In genomic region chr1:85626818-85627217, GRCh38 we compare ENCODE assay signal across 14 cellular contexts. TPM values are rescaled to one million over a fixed set of nuclear protein-coding genes. Genes with fewer than 3 reads are reported as not detected.
DNase-seq lines count a peak whose midpoint lies in the region; ATAC-seq, FAIRE-seq and TF ChIP-seq lines count a peak whose summit lies in the region.
"Had no signal": no experiment of that assay in that cellular context is flagged by ENCODE, and none has a peak within 500 bp of the region (broad histone marks: within the 10 kb centered on the region; RNA-seq: fewer than 3 reads in every experiment).

No MANE protein-coding gene starts in this region.

- no peak overlapping the region for H3K4me2 ChIP-seq in A549
- H3K4me2 ChIP-seq: BLaER1 had no signal

- H3K4me3 ChIP-seq in A549 (no peak overlapping the region), ascending aorta (no peak overlapping the region), skeletal muscle tissue (ENCODE audit: low read length in 3 of 3) (peak overlapping the region in 1 of 3 donors; percentile 19)
- H3K4me3 ChIP-seq: BLaER1 had no signal

- H3K27me3 ChIP-seq in ascending aorta (no peaks in the 10 kb centered on the region), skeletal muscle tissue (ENCODE audit: control insufficient read depth in 3 of 3, insufficient read depth in 3 of 3, low read length in 3 of 3) (no peaks in the 10 kb centered on the region)
- H3K27me3 ChIP-seq: BLaER1 had no signal

- H3K36me3 ChIP-seq in ascending aorta, result no peaks in the 10 kb centered on the region
- H3K36me3 ChIP-seq in skeletal muscle tissue (ENCODE audit: control insufficient read depth in 3 of 3, insufficient read depth in 3 of 3, low read length in 3 of 3), result peaks cover 0 to 7% (median 0%) of the 10 kb centered on the region in 3 donors

- CTCF ChIA-PET in A549 (lab: Yijun Ruan, JAX), result interaction anchor here (2.2 kb wide), 1 partner anchor 66 kb away, joined by 14 read pairs; no protein-coding TSS in a partner anchor

- no peak for TF ChIP-seq CTCF in A549 (IDR thresholded peaks at IDR 0.05)
- no peak for TF ChIP-seq CTCF in ascending aorta (IDR thresholded peaks at IDR 0.05)

- H3K27ac ChIP-seq in A549 (peak overlapping the region; percentile 93 to 94; a peak in 5 of 6 replicates), ascending aorta (peak overlapping the region; percentile 82 to 91), skeletal muscle tissue (ENCODE audit: low read depth, low read length) (peak overlapping the region; percentile 3)
- H3K27ac ChIP-seq: 22Rv1, BLaER1 had no signal

- TF ChIP-seq RAD21 in A549 (conservative IDR thresholded peaks at IDR 0.05 in 1 of 2, IDR thresholded peaks at IDR 0.05 in 1 of 2), result no peak

- no peak for TF ChIP-seq POLR2A in A549 (IDR thresholded peaks at IDR 0.05; ENCODE audit: low read length)

- no peak for TF ChIP-seq EP300 in A549 (IDR thresholded peaks at IDR 0.05)

- ATAC-seq in A549, result no peak
- ATAC-seq in HG03520 (IDR thresholded peaks at IDR 0.05; ENCODE audit: unreplicated experiment), result no peak
- ATAC-seq in HG02884 (IDR thresholded peaks at IDR 0.05; ENCODE audit: unreplicated experiment), result no peak

- DNase-seq in A549 (ENCODE audit: low read depth in 1 of 2, low spot score in 1 of 2) (no peak), ascending aorta (ENCODE audit: low spot score in 2 of 2) (no peak), myocyte (ENCODE audit: low read depth) (peak; percentile 53)
- DNase-seq in stimulated activated CD8-positive, alpha-beta memory T cell treated with anti-CD3 and anti-CD28 coated beads, Interleukin-4, amount 100 ng/mL, for 48 hours, result no peak
- DNase-seq: AML-193; CD4-positive, CD25-positive, alpha-beta regulatory T cell; DMS 273 treated with DMSO at 0.1 percent for 48 hours; HCEC 1CT had no signal

- peaks cover 26% of the 10 kb centered on the region for H3K4me1 ChIP-seq in A549
- peaks cover 2 to 21% of the 10 kb centered on the region in 2 donors for H3K4me1 ChIP-seq in ascending aorta
- H3K4me1 ChIP-seq in skeletal muscle tissue (ENCODE audit: control insufficient read depth in 3 of 3, insufficient read depth in 3 of 3, low read length in 3 of 3), result peaks cover 19 to 22% (median 21%) of the 10 kb centered on the region in 3 donors
- H3K4me1 ChIP-seq: BLaER1 had no signal

- no peak for FAIRE-seq in A549 (lab: Jason Lieb, UNC)

- no peak overlapping the region for H3K9ac ChIP-seq in skeletal muscle tissue (ENCODE audit: low read depth in 1 of 3, low read length in 3 of 3)
- H3K9ac ChIP-seq: BLaER1 had no signal

- POLR2A ChIA-PET in A549 (lab: Yijun Ruan, JAX), result no interaction called here

- H3K9me3 ChIP-seq in A549, result peaks cover 11% of the 10 kb centered on the region
- H3K9me3 ChIP-seq in ascending aorta, result no peaks in the 10 kb centered on the region
- peaks cover 0 to 6% (median 0%) of the 10 kb centered on the region in 3 donors for H3K9me3 ChIP-seq in skeletal muscle tissue (ENCODE audit: control insufficient read depth in 3 of 3, low read length in 3 of 3)

- intact Hi-C loops in ascending aorta (cut with DNase I), result loop anchor here (5.0 kb wide), 1 partner anchor 45 kb away; the partner anchor contains the start of gene CCN1

TF ChIP-seq in A549, 52 proteins besides CTCF, POLR2A, EP300 and RAD21:
- TF ChIP-seq EHMT2 (IDR thresholded peaks at IDR 0.05; ENCODE audit: low read depth) (0 out of 2 replicates have a peak, but pooled peaks have one; percentile 9), HOXA7 (CRISPR knock-in tag; IDR thresholded peaks at IDR 0.05) (no peak), PHF8 (IDR thresholded peaks at IDR 0.05; ENCODE audit: borderline replicate concordance, low read depth) (no peak), MYC (IDR thresholded peaks at IDR 0.05; ENCODE audit: borderline replicate concordance, low read length) (no peak), KDM1A (IDR thresholded peaks at IDR 0.05; ENCODE audit: low read depth) (no peak)

RNA-seq across cellular contexts. Expression of gene CCN1, which starts 46.3 kb away (rescaled TPM):
- polyA plus RNA-seq in A549 (2011; rRNA removed), result 46.5 and 57.2 TPM in 2 replicates
- polyA plus RNA-seq in A549 (2012; cell fraction: cytosol; rRNA removed), result 82.1 and 97.6 TPM in 2 replicates
- 197 and 256 TPM in 2 replicates for polyA plus RNA-seq in A549 (2012; cell fraction: nucleus; rRNA removed)
- 58.1 to 90.6 TPM (median 62.5 TPM) in 3 replicates for polyA plus RNA-seq in A549 (2017; fragmentation: RNase III; extraction: RNeasy Plus Mini Kit Qiagen cat#74134 plus additional on column Dnase treatment)
- 31.6 and 37.0 TPM in 2 replicates for polyA minus RNA-seq in A549 (2011; rRNA and poly(A)+ RNA removed)
- 933 TPM for total RNA-seq in ascending aorta
- 11.9 and 12.5 TPM in 2 replicates for total RNA-seq in myocyte
- 296 TPM for polyA plus RNA-seq in myocyte (2012)
- total RNA-seq in skeletal muscle tissue, result 34.4 TPM
- total RNA-seq: CD4-positive, CD25-positive, alpha-beta regulatory T cell had no signal
- polyA plus RNA-seq: CD4-positive, CD25-positive, alpha-beta regulatory T cell; IgD-negative memory B cell had no signal

Comparison
In these comparisons a context has a peak if more than half of its experiments do, and no peak if none do; other contexts are left out.
1. H3K27ac ChIP-seq: peak in every context shown above with its lines; median percentile 94 in A549; 86 in ascending aorta; 3 in skeletal muscle tissue.
2. RNA of gene CCN1, which starts 46.3 kb away (total RNA-seq): 933 TPM in ascending aorta (single experiment); 34.4 TPM in skeletal muscle tissue (single experiment) and 11.9 to 12.5 TPM in myocyte; every median in the first group is over 10 times any median in the second.